In genomic region chr2:29281086-29281485, GRCh38 we compare ENCODE assay signal across 14 cellular contexts.
DNase-seq lines count a peak whose midpoint lies in the region; ATAC-seq, FAIRE-seq and TF ChIP-seq lines count a peak whose summit lies in the region.
"Had no signal": no experiment of that assay in that cellular context is flagged by ENCODE, and none has a peak within 500 bp of the region (broad histone marks: within the 10 kb centered on the region; RNA-seq: fewer than 3 reads in every experiment).

No MANE protein-coding gene starts in this region.

- no peak overlapping the region for H3K27ac Mint-ChIP-seq in astrocyte (ENCODE audit: unreplicated experiment)
- H3K27ac Mint-ChIP-seq: B cell; CD4-positive, alpha-beta memory T cell had no signal

- H3K36me3 ChIP-seq in HUES64 (ENCODE audit: insufficient read depth, low read length): no peaks in the 10 kb centered on the region
- H3K36me3 ChIP-seq in astrocyte (ENCODE audit: insufficient read depth, low read length): no peaks in the 10 kb centered on the region
- H3K36me3 ChIP-seq in rectal smooth muscle tissue (ENCODE audit: control insufficient read depth, insufficient read depth, low read length): no peaks in the 10 kb centered on the region
- no peaks in the 10 kb centered on the region for H3K36me3 ChIP-seq in ovary
- no peaks in the 10 kb centered on the region for H3K36me3 ChIP-seq in esophagus muscularis mucosa
- H3K36me3 ChIP-seq: HAP-1 had no signal

- peaks cover 12% of the 10 kb centered on the region for H3K9me3 Mint-ChIP-seq in astrocyte (ENCODE audit: unreplicated experiment)

- no peaks in the 10 kb centered on the region for H3K79me2 ChIP-seq in astrocyte (ENCODE audit: insufficient read depth, low read length)

- H3K36me3 Mint-ChIP-seq in astrocyte (ENCODE audit: low read depth, unreplicated experiment): no peaks in the 10 kb centered on the region
- H3K36me3 Mint-ChIP-seq: CD4-positive, alpha-beta memory T cell had no signal

- no peak overlapping the region for H3K4me3 ChIP-seq in HUES64 (ENCODE audit: low read length)
- no peak overlapping the region for H3K4me3 ChIP-seq in astrocyte (ENCODE audit: insufficient read depth, low read depth, low read length)
- H3K4me3 ChIP-seq in rectal smooth muscle tissue (ENCODE audit: low read length): peak overlapping the region; percentile 13
- H3K4me3 ChIP-seq in ovary: no peak overlapping the region
- no peak overlapping the region for H3K4me3 ChIP-seq in esophagus muscularis mucosa
- H3K4me3 ChIP-seq: HAP-1, K562 had no signal

- H3K4me1 Mint-ChIP-seq in astrocyte (ENCODE audit: low read depth, unreplicated experiment): peaks cover 4% of the 10 kb centered on the region
- H3K4me1 Mint-ChIP-seq: B cell; CD4-positive, alpha-beta memory T cell had no signal

- no peaks in the 10 kb centered on the region for H3K27me3 ChIP-seq in HUES64 (ENCODE audit: insufficient read depth, low read length)
- peaks cover 35% of the 10 kb centered on the region for H3K27me3 ChIP-seq in astrocyte (ENCODE audit: insufficient read depth, low read length)
- H3K27me3 ChIP-seq in rectal smooth muscle tissue (ENCODE audit: control insufficient read depth, insufficient read depth, low read length): no peaks in the 10 kb centered on the region
- no peaks in the 10 kb centered on the region for H3K27me3 ChIP-seq in ovary
- peaks cover 0 to 6% (median 0%) of the 10 kb centered on the region in 4 donors for H3K27me3 ChIP-seq in esophagus muscularis mucosa

- TF ChIP-seq POLR2A in ovary (IDR thresholded peaks at IDR 0.05): no peak
- no peak for TF ChIP-seq POLR2A in esophagus muscularis mucosa (IDR thresholded peaks at IDR 0.05; ENCODE audit: low read depth)

- no peak overlapping the region for H2AFZ ChIP-seq in astrocyte (ENCODE audit: low read depth, low read length)

- H3K27ac ChIP-seq in HUES64 (ENCODE audit: low read depth, low read length): 0 out of 2 replicates have a peak overlapping the region, but pooled peaks have one; percentile 41
- H3K27ac ChIP-seq in astrocyte (ENCODE audit: low read depth, low read length): no peak overlapping the region
- H3K27ac ChIP-seq in rectal smooth muscle tissue (ENCODE audit: low read depth, low read length): no peak overlapping the region
- no peak overlapping the region for H3K27ac ChIP-seq in ovary
- H3K27ac ChIP-seq in esophagus muscularis mucosa (replicated peaks in 1 of 4): no peak overlapping the region

- WGBS in HUES64: 68% methylated on average over 3 of the region's 3 CpGs
- WGBS in ovary, 3 donors: 30 to 49% (median 35%) methylated on average over 3 of the region's 3 CpGs
- WGBS in esophagus muscularis mucosa: 63% methylated on average over 3 of the region's 3 CpGs

- H4K20me1 ChIP-seq in astrocyte (ENCODE audit: insufficient read depth, low read length): no peaks in the 10 kb centered on the region

- H3K9ac ChIP-seq in HUES64 (ENCODE audit: low read depth, low read length): no peak overlapping the region
- no peak overlapping the region for H3K9ac ChIP-seq in astrocyte (ENCODE audit: low read length)
- no peak overlapping the region for H3K9ac ChIP-seq in rectal smooth muscle tissue (ENCODE audit: low read length)

- intact Hi-C loops in ovary (cut with DNase I) (no loop called here), esophagus muscularis mucosa (cut with DNase I) (no loop called here)

- FAIRE-seq in astrocyte (lab: Jason Lieb, UNC): no peak
- FAIRE-seq: K562 had no signal

- H3K4me1 ChIP-seq in HUES64 (ENCODE audit: insufficient read depth, low read length) (peaks cover 6% of the 10 kb centered on the region; the same call in 1 of the 2 replicates), astrocyte (ENCODE audit: insufficient read depth, low read length) (peaks cover 11% of the 10 kb centered on the region), rectal smooth muscle tissue (ENCODE audit: control insufficient read depth, insufficient read depth, low read length) (peaks cover 3% of the 10 kb centered on the region), ovary (ENCODE audit: insufficient read depth) (no peaks in the 10 kb centered on the region), esophagus muscularis mucosa (peaks cover 0 to 17% (median 13%) of the 10 kb centered on the region in 4 donors)

- H3K4me3 Mint-ChIP-seq in astrocyte (ENCODE audit: unreplicated experiment): no peak overlapping the region
- H3K4me3 Mint-ChIP-seq: B cell; CD4-positive, alpha-beta memory T cell had no signal

- H3K9me3 ChIP-seq in HUES64 (ENCODE audit: insufficient read depth, low read depth, low read length) (no peaks in the 10 kb centered on the region), astrocyte (ENCODE audit: insufficient read depth, low read depth, low read length) (no peaks in the 10 kb centered on the region), ovary (no peaks in the 10 kb centered on the region), esophagus muscularis mucosa (no peaks in the 10 kb centered on the region)
- H3K9me3 ChIP-seq: HAP-1 had no signal

- DNase-seq in astrocyte (ENCODE audit: low read depth) (no peak), globus pallidus (ENCODE audit: low spot score) (peak; percentile 13), ovary (no peak), esophagus muscularis mucosa (ENCODE audit: extremely low spot score) (no peak)
- DNase-seq: CD4-positive, alpha-beta memory T cell; MV-4-11; NCI-H774 had no signal

- ATAC-seq in GM18867 (IDR thresholded peaks at IDR 0.05; ENCODE audit: unreplicated experiment): no peak
- no peak for ATAC-seq in HG02870 (IDR thresholded peaks at IDR 0.05; ENCODE audit: unreplicated experiment)

- TF ChIP-seq CTCF in astrocyte (IDR thresholded peaks at IDR 0.05; ENCODE audit: insufficient read depth, low read depth, low read length) (no peak), ovary (IDR thresholded peaks at IDR 0.05) (no peak), esophagus muscularis mucosa (IDR thresholded peaks at IDR 0.05) (no peak)

- peak overlapping the region; percentile 80 for H3K4me2 ChIP-seq in astrocyte (ENCODE audit: low read length)

- TF ChIP-seq EP300 in ovary (IDR thresholded peaks at IDR 0.05) (no peak), esophagus muscularis mucosa (IDR thresholded peaks at IDR 0.05) (no peak)

- H3K27me3 Mint-ChIP-seq in astrocyte (ENCODE audit: low read depth, unreplicated experiment): peaks cover 59% of the 10 kb centered on the region
